ENCODE assay signal across 11 cellular contexts in the genomic region with DNA sequence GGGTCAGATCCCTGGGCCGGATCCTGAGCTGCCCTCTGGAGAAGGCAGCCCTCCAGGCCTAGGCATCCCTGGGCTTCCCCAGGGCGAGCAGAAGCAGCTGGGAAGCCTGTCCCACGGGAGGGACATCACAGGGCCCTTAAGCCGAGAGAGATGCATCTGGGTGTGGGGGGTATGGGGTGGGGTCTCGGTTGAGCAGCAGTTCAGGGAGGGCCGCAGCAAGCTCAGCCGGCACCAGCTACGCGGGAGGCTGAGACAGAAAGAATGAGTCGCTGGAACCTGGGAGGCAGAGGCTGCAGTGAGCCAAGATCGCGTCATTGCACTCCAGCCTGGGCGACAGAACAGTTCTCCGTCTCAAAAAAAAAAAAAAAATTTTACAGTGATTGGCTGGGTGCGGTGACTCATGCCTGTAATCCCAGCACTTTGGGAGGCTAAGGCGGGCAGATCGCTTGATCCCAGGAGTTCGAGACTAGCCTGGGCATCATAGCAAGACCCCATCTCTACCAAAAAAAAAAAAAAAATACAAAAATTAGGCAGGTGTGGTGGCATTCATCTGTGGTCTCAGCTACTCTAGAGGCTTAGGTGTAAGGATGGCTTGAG. TPM values are rescaled to one million over a fixed set of nuclear protein-coding genes. Genes with fewer than 3 reads are reported as not detected.
DNase-seq lines count a peak whose midpoint lies in the region; ATAC-seq and TF ChIP-seq lines count a peak whose summit lies in the region.
"Had no signal": no experiment of that assay in that cellular context is flagged by ENCODE, and none has a peak within 500 bp of the region (broad histone marks: within the 10 kb centered on the region; RNA-seq: fewer than 3 reads in every experiment).

No MANE protein-coding gene starts in this region.

- no peak overlapping the region for H3K18ac ChIP-seq in trophoblast cell (ENCODE audit: low read length)

- no peak overlapping the region for H2BK120ac ChIP-seq in trophoblast cell (ENCODE audit: insufficient read depth, low read length, poor library complexity)

- no peak overlapping the region for H2BK5ac ChIP-seq in trophoblast cell (ENCODE audit: low read depth, low read length, poor library complexity)

- WGBS in adrenal gland, 4 donors = 57 to 64% (median 60%) methylated on average over 15 to 18 of the region's 18 CpGs
- WGBS in trophoblast cell (ENCODE audit: extremely low coverage, insufficient coverage, insufficient read length) = no CpG with 5 or more reads among the region's 18 CpGs

- H3K14ac ChIP-seq in trophoblast cell (ENCODE audit: low read length) = no peak overlapping the region

- BruUV-seq in A673 (replicated peaks; lab: Mats Ljungman, UMichigan) = no TSS peak
- BruUV-seq in HCT116 (replicated peaks; lab: Mats Ljungman, UMichigan) = no TSS peak

- no peak overlapping the region for H3K27ac Mint-ChIP-seq in stimulated activated naive B cell treated with anti-CD40 and anti-IgM and Interleukin-4, amounts not matched to agents 10 μg/mL and 1 μg/mL and 100 μg/mL, for 72 hours
- H3K27ac Mint-ChIP-seq: CD8-positive, alpha-beta memory T cell; stimulated activated memory B cell treated with anti-CD40 and anti-IgM and Interleukin-4, amounts not matched to agents 10 μg/mL and 1 μg/mL and 100 μg/mL, for 72 hours had no signal

- no peak overlapping the region for H2BK12ac ChIP-seq in trophoblast cell (ENCODE audit: low read length)

- H2AFZ ChIP-seq in HCT116 (ENCODE audit: low read depth, low read length, poor library complexity, severe bottlenecking) = no peak overlapping the region
- H2AFZ ChIP-seq in trophoblast cell (ENCODE audit: insufficient read depth, low read length, poor library complexity) = no peak overlapping the region

- H3K9me3 Mint-ChIP-seq in stimulated activated naive B cell treated with anti-CD40 and anti-IgM and Interleukin-4, amounts not matched to agents 10 μg/mL and 1 μg/mL and 100 μg/mL, for 72 hours = no peaks in the 10 kb centered on the region
- H3K9me3 Mint-ChIP-seq: CD8-positive, alpha-beta memory T cell; stimulated activated memory B cell treated with anti-CD40 and anti-IgM and Interleukin-4, amounts not matched to agents 10 μg/mL and 1 μg/mL and 100 μg/mL, for 72 hours had no signal

- TF ChIP-seq CTCF in A673 (conservative IDR thresholded peaks at IDR 0.05; ENCODE audit: low read depth, low read length) (no peak), HCT116 (IDR thresholded peaks at IDR 0.05 in 2 of 3, conservative IDR thresholded peaks at IDR 0.05 in 1 of 3; ENCODE audit: borderline replicate concordance in 1 of 3, insufficient read depth in 1 of 3, low read depth in 2 of 3, low read length in 2 of 3) (no peak), adrenal gland (IDR thresholded peaks at IDR 0.05) (no peak)

- no peak overlapping the region for H3K4ac ChIP-seq in trophoblast cell (ENCODE audit: low read depth, low read length)

- H3K9me2 ChIP-seq in HCT116 (ENCODE audit: insufficient read depth) = no peaks in the 10 kb centered on the region

- POLR2A ChIA-PET in A673 (lab: Charles Lee; ENCODE audit: low non-redundant PET) (no interaction called here), HCT116 (lab: Charles Lee) (no interaction called here)

- DNase-seq in A673 (ENCODE audit: low spot score) (peak; percentile 73), HCT116 (ENCODE audit: low read depth, low spot score) (peak; percentile 27), adrenal gland (peak; percentile 35 to 78 (median 71)), iPS-NIHi11 (ENCODE audit: low spot score) (peak; percentile 6), cerebellar cortex (ENCODE audit: low spot score) (no peak), left lobe of liver (ENCODE audit: low spot score) (no peak), trophoblast cell (no peak)
- DNase-seq in stimulated activated naive B cell treated with anti-CD40 and anti-IgM and Interleukin-4, amounts not matched to agents 10 μg/mL and 1 μg/mL and 100 μg/mL, for 72 hours = no peak

- H3K9ac ChIP-seq in HCT116 (ENCODE audit: low read length) (no peak overlapping the region), trophoblast cell (ENCODE audit: low read length) (no peak overlapping the region)

- RAD21 ChIA-PET in HCT116 (lab: Charles Lee; ENCODE audit: low non-redundant PET in 1 of 2, low total read pairs in 2 of 2, uncharacterized antibody in 2 of 2, unreplicated experiment in 2 of 2) = no interaction called here

- no peak overlapping the region for H3K23ac ChIP-seq in trophoblast cell (ENCODE audit: low read length)

- no peak overlapping the region for H4K12ac ChIP-seq in trophoblast cell (ENCODE audit: low read depth, low read length)

- no peaks in the 10 kb centered on the region for H4K20me1 ChIP-seq in HCT116 (ENCODE audit: insufficient read depth)

- no peak for TF ChIP-seq POLR2A in HCT116 (IDR thresholded peaks at IDR 0.05; ENCODE audit: borderline replicate concordance, extremely low read depth, insufficient read depth, insufficient read length)
- TF ChIP-seq POLR2A in adrenal gland (IDR thresholded peaks at IDR 0.05) = no peak

- H4K91ac ChIP-seq in trophoblast cell (ENCODE audit: low read depth, low read length) = no peak overlapping the region

- intact Hi-C loops in A673 (cut with micrococcal nuclease; ENCODE audit: unreplicated experiment) (no loop called here), HCT116 (cut with micrococcal nuclease) (no loop called here), adrenal gland (cut with DNase I) (no loop called here)

- H3K27me3 ChIP-seq in A673 (replicated peaks; ENCODE audit: insufficient read depth, low read depth, low read length, poor library complexity) = no peaks in the 10 kb centered on the region
- H3K27me3 ChIP-seq in HCT116 (ENCODE audit: insufficient read depth, low read length) = no peaks in the 10 kb centered on the region
- no peaks in the 10 kb centered on the region for H3K27me3 ChIP-seq in adrenal gland
- no peaks in the 10 kb centered on the region for H3K27me3 ChIP-seq in trophoblast cell (ENCODE audit: insufficient read depth, low read length)
- H3K27me3 ChIP-seq: ascending aorta had no signal

- H3K36me3 ChIP-seq in A673 (ENCODE audit: insufficient read depth, low read length, poor library complexity, severe bottlenecking) (no peaks in the 10 kb centered on the region), HCT116 (ENCODE audit: control insufficient read depth in 1 of 2, insufficient read depth in 2 of 2, low read length in 2 of 2) (no peaks in the 10 kb centered on the region), adrenal gland (replicated peaks in 1 of 2) (no peaks in the 10 kb centered on the region), trophoblast cell (ENCODE audit: control insufficient read depth in 1 of 2, insufficient read depth in 2 of 2, low read length in 2 of 2) (no peaks in the 10 kb centered on the region)
- H3K36me3 ChIP-seq: ascending aorta had no signal

- no peak overlapping the region for H2AK5ac ChIP-seq in trophoblast cell (ENCODE audit: low read length)

- ATAC-seq in HCT116 (peak; percentile 69), left lobe of liver (no peak)
- no peak for ATAC-seq in stimulated activated naive B cell treated with anti-CD40 and anti-IgM and Interleukin-4, amounts not matched to agents 10 μg/mL and 1 μg/mL and 100 μg/mL, for 72 hours (replicated peaks)
- ATAC-seq: stimulated activated memory B cell treated with anti-CD40 and anti-IgM and Interleukin-4, amounts not matched to agents 10 μg/mL and 1 μg/mL and 100 μg/mL, for 72 hours had no signal

- peaks cover 5 to 14% of the 10 kb centered on the region in 2 donors for H3K27me3 Mint-ChIP-seq in stimulated activated naive B cell treated with anti-CD40 and anti-IgM and Interleukin-4, amounts not matched to agents 10 μg/mL and 1 μg/mL and 100 μg/mL, for 72 hours

- no peak overlapping the region for H3K4me3 ChIP-seq in A673 (ENCODE audit: low read depth, low read length, poor library complexity, severe bottlenecking)
- H3K4me3 ChIP-seq in HCT116 (replicated peaks in 1 of 2; ENCODE audit: low read depth in 1 of 2, low read length in 2 of 2) = no peak overlapping the region
- no peak overlapping the region for H3K4me3 ChIP-seq in adrenal gland
- no peak overlapping the region for H3K4me3 ChIP-seq in trophoblast cell (ENCODE audit: low read depth, low read length)
- H3K4me3 ChIP-seq: ascending aorta had no signal

- no peaks in the 10 kb centered on the region for H3K79me2 ChIP-seq in HCT116 (ENCODE audit: insufficient read depth, low read length)
- H3K79me2 ChIP-seq in trophoblast cell (ENCODE audit: control insufficient read depth, insufficient read depth, low read length, poor library complexity) = no peaks in the 10 kb centered on the region

- CTCF ChIA-PET in A673 (lab: Charles Lee) (interaction anchor here (0.5 kb wide), 1 partner anchor 134 kb away, joined by 4 read pairs; no protein-coding TSS in a partner anchor), HCT116 (lab: Charles Lee) (no interaction called here)

- H3K9me3 ChIP-seq in A673 (ENCODE audit: low read depth, low read length, poor library complexity, severe bottlenecking) (no peaks in the 10 kb centered on the region), HCT116 (ENCODE audit: control insufficient read depth in 1 of 2, insufficient read depth in 1 of 2, low read depth in 1 of 2, low read length in 2 of 2) (no peaks in the 10 kb centered on the region), adrenal gland (replicated peaks in 1 of 3) (no peaks in the 10 kb centered on the region), trophoblast cell (ENCODE audit: insufficient read depth, low read depth, low read length) (no peaks in the 10 kb centered on the region)
- H3K9me3 ChIP-seq: ascending aorta had no signal

- TF ChIP-seq RAD21 in HCT116 (IDR thresholded peaks at IDR 0.05; ENCODE audit: low read depth) = no peak

- no peak overlapping the region for H4K8ac ChIP-seq in trophoblast cell (ENCODE audit: low read depth, low read length)

- no peaks in the 10 kb centered on the region for H3K79me1 ChIP-seq in trophoblast cell (ENCODE audit: low read length)

- H3K4me3 Mint-ChIP-seq in stimulated activated naive B cell treated with anti-CD40 and anti-IgM and Interleukin-4, amounts not matched to agents 10 μg/mL and 1 μg/mL and 100 μg/mL, for 72 hours = no peak overlapping the region
- H3K4me3 Mint-ChIP-seq: CD8-positive, alpha-beta memory T cell; stimulated activated memory B cell treated with anti-CD40 and anti-IgM and Interleukin-4, amounts not matched to agents 10 μg/mL and 1 μg/mL and 100 μg/mL, for 72 hours had no signal

- H3K4me1 ChIP-seq in A673 (ENCODE audit: insufficient read depth, low read length, poor library complexity, severe bottlenecking) (no peaks in the 10 kb centered on the region), HCT116 (ENCODE audit: control insufficient read depth in 1 of 2, insufficient read depth in 2 of 2, low read length in 2 of 2) (peaks cover 0 to 24% of the 10 kb centered on the region in 2 experiments; a peak in 2 of 4 replicates), adrenal gland (replicated peaks in 1 of 2) (no peaks in the 10 kb centered on the region), trophoblast cell (ENCODE audit: control insufficient read depth in 1 of 2, insufficient read depth in 2 of 2, low read length in 2 of 2) (no peaks in the 10 kb centered on the region)
- H3K4me1 ChIP-seq: ascending aorta had no signal

- peaks cover 5 to 6% of the 10 kb centered on the region in 2 donors for H3K4me1 Mint-ChIP-seq in stimulated activated naive B cell treated with anti-CD40 and anti-IgM and Interleukin-4, amounts not matched to agents 10 μg/mL and 1 μg/mL and 100 μg/mL, for 72 hours
- H3K4me1 Mint-ChIP-seq: CD8-positive, alpha-beta memory T cell; stimulated activated memory B cell treated with anti-CD40 and anti-IgM and Interleukin-4, amounts not matched to agents 10 μg/mL and 1 μg/mL and 100 μg/mL, for 72 hours had no signal

- peak overlapping the region; percentile 53 for H3K4me2 ChIP-seq in HCT116 (ENCODE audit: low read length)
- no peak overlapping the region for H3K4me2 ChIP-seq in trophoblast cell (ENCODE audit: low read length)

- H3K27ac ChIP-seq in A673 (ENCODE audit: low read depth, low read length, poor library complexity, severe bottlenecking) = no peak overlapping the region
- H3K27ac ChIP-seq in HCT116 (ENCODE audit: low read depth, low read length) = no peak overlapping the region
- H3K27ac ChIP-seq in adrenal gland = no peak overlapping the region
- no peak overlapping the region for H3K27ac ChIP-seq in trophoblast cell (ENCODE audit: low read depth, low read length)
- H3K27ac ChIP-seq: ascending aorta had no signal

- peaks cover 0 to under 1% of the 10 kb centered on the region in 2 donors for H3K36me3 Mint-ChIP-seq in stimulated activated naive B cell treated with anti-CD40 and anti-IgM and Interleukin-4, amounts not matched to agents 10 μg/mL and 1 μg/mL and 100 μg/mL, for 72 hours
- H3K36me3 Mint-ChIP-seq: stimulated activated memory B cell treated with anti-CD40 and anti-IgM and Interleukin-4, amounts not matched to agents 10 μg/mL and 1 μg/mL and 100 μg/mL, for 72 hours had no signal

RNA-seq across cellular contexts. Expression of gene RRP1, which starts 37.7 kb away (rescaled TPM):
- total RNA-seq in A673 (2021) (72.5 and 86.4 TPM in 2 replicates), HCT116 (2021; ENCODE audit: unreplicated experiment) (53.9 TPM), adrenal gland (10 to 100 TPM; 12.8 to 24.6 (median 19.8) TPM), left lobe of liver (10.3 TPM)
- 33.9 and 34.2 TPM in 2 replicates for polyA plus RNA-seq in HCT116 (2012)
- polyA plus RNA-seq in adrenal gland = 10 to 100 TPM; 16.5 to 29.8 (median 22.9) TPM
- 21.7 and 21.9 TPM in 2 replicates for polyA plus RNA-seq in trophoblast cell (2013)

RNA-seq across cellular contexts. Expression of gene AGPAT3, which starts 37.9 kb away (rescaled TPM):
- 68.7 and 69.6 TPM in 2 replicates for total RNA-seq in A673 (2021)
- total RNA-seq in HCT116 (2021; ENCODE audit: unreplicated experiment) = 54.1 TPM
- polyA plus RNA-seq in HCT116 (2012) = 32.3 and 38.2 TPM in 2 replicates
- 10 to 100 TPM; 38.5 to 88.9 (median 59.0) TPM for total RNA-seq in adrenal gland
- 10 to 100 TPM; 25.3 to 27.8 (median 26.0) TPM for polyA plus RNA-seq in adrenal gland
- total RNA-seq in left lobe of liver = 127 TPM
- polyA plus RNA-seq in trophoblast cell (2013) = 9.7 and 10.3 TPM in 2 replicates

RNA-seq across cellular contexts. Expression of gene CSTB, which starts 51.0 kb away (rescaled TPM):
- total RNA-seq in A673 (2021) (44.1 and 55.9 TPM in 2 replicates), HCT116 (2021; ENCODE audit: unreplicated experiment) (57.5 TPM), adrenal gland (10 to 100 TPM in 7 of 8 donors, 1 to 10 TPM in 1; 9.5 to 72.0 (median 39.4) TPM), left lobe of liver (25.6 TPM)
- polyA plus RNA-seq in HCT116 (2012) = 114 and 120 TPM in 2 replicates
- polyA plus RNA-seq in adrenal gland = 100 to 1,000 TPM; 116 to 143 (median 127) TPM
- polyA plus RNA-seq in trophoblast cell (2013) = 112 and 114 TPM in 2 replicates

Comparison
In these comparisons a context has a peak if more than half of its experiments do, and no peak if none do; other contexts are left out.
1. DNase-seq: peak in A673 (single experiment), HCT116 (single experiment), adrenal gland (7 of 7) and iPS-NIHi11 (single experiment); none in cerebellar cortex (single experiment), left lobe of liver (single experiment), trophoblast cell (0 of 2) and stimulated activated naive B cell treated with anti-CD40 and anti-IgM and Interleukin-4, amounts not matched to agents 10 μg/mL and 1 μg/mL and 100 μg/mL, for 72 hours (single experiment).